17 cellular contexts compared by ENCODE assay signal in genomic region chr12:124277394-124278222, GRCh38. TPM values are rescaled to one million over a fixed set of nuclear protein-coding genes. Genes with fewer than 3 reads are reported as not detected.
DNase-seq lines count a peak whose midpoint lies in the region; TF ChIP-seq lines count a peak whose summit lies in the region.
"Had no signal": no experiment of that assay in that cellular context is flagged by ENCODE, and none has a peak within 500 bp of the region (broad histone marks: within the 10 kb centered on the region; RNA-seq: fewer than 3 reads in every experiment).

No MANE protein-coding gene starts in this region.

- peaks cover 6% of the 10 kb centered on the region for H3K4me1 Mint-ChIP-seq in activated naive CD4-positive, alpha-beta T cell treated with anti-CD3 and anti-CD28 coated beads for 36 hours (ENCODE audit: low read depth)

- H2AFZ ChIP-seq in neuronal stem cell (ENCODE audit: low read length): no peak overlapping the region

- peak overlapping the region; percentile 40 for H3K27ac ChIP-seq in KOPT-K1 (ENCODE audit: low read depth, low read length, poor library complexity, severe bottlenecking)
- no peak overlapping the region for H3K27ac ChIP-seq in WERI-Rb-1
- H3K27ac ChIP-seq in neuronal stem cell (replicated peaks; ENCODE audit: low read length): no peak overlapping the region
- H3K27ac ChIP-seq: 22Rv1, VCaP had no signal

- H3K36me3 Mint-ChIP-seq in activated naive CD4-positive, alpha-beta T cell treated with anti-CD3 and anti-CD28 coated beads for 36 hours (ENCODE audit: low read depth): no peaks in the 10 kb centered on the region
- H3K36me3 Mint-ChIP-seq: activated CD8-positive, alpha-beta memory T cell treated with anti-CD3 and anti-CD28 coated beads, Interleukin-2, amount 10 ng/mL, durations not matched to agents 7 days and 5 days; brain; CD14-positive monocyte had no signal

- H2BK15ac ChIP-seq in neuronal stem cell (ENCODE audit: low read length): no peak overlapping the region

- H3K9me3 Mint-ChIP-seq in activated naive CD4-positive, alpha-beta T cell treated with anti-CD3 and anti-CD28 coated beads for 36 hours: no peaks in the 10 kb centered on the region

- H3K36me3 ChIP-seq in KOPT-K1 (ENCODE audit: insufficient read depth, low read length) (no peaks in the 10 kb centered on the region), WERI-Rb-1 (no peaks in the 10 kb centered on the region; the same call in 1 of the 2 replicates), neuronal stem cell (replicated peaks in 1 of 2; ENCODE audit: control insufficient read depth in 2 of 2, insufficient read depth in 2 of 2, low read length in 2 of 2) (no peaks in the 10 kb centered on the region)

- no peak overlapping the region for H2BK5ac ChIP-seq in neuronal stem cell (ENCODE audit: low read length)

- H3K14ac ChIP-seq in neuronal stem cell (ENCODE audit: low read length): no peak overlapping the region

- H3K23ac ChIP-seq in neuronal stem cell (ENCODE audit: low read depth, low read length, poor library complexity): peak overlapping the region; percentile 57

- peaks cover 35% of the 10 kb centered on the region for H3K27me3 Mint-ChIP-seq in activated naive CD4-positive, alpha-beta T cell treated with anti-CD3 and anti-CD28 coated beads for 36 hours (ENCODE audit: low read depth)

- WGBS in neuronal stem cell (ENCODE audit: extremely low coverage in 2 of 2, insufficient read length in 2 of 2, insufficient replicate concordance in 1 of 2), 2 donors: no CpG with 5 or more reads among the region's 16 CpGs

- H3K4me1 ChIP-seq in neuronal stem cell (ENCODE audit: control insufficient read depth in 2 of 2, insufficient read depth in 1 of 2, low read depth in 1 of 2, low read length in 2 of 2): peaks cover 9 to 30% of the 10 kb centered on the region in 2 donors

- peak overlapping the region; percentile 83 for H4K8ac ChIP-seq in neuronal stem cell (ENCODE audit: low read depth, low read length)

- H3K9ac ChIP-seq in neuronal stem cell (ENCODE audit: low read depth, low read length, poor library complexity): no peak overlapping the region

- H2BK12ac ChIP-seq in neuronal stem cell (ENCODE audit: low read length): peak overlapping the region; percentile 64

- H3K4me3 ChIP-seq in WERI-Rb-1 (ENCODE audit: low read depth, low read length): no peak overlapping the region
- no peak overlapping the region for H3K4me3 ChIP-seq in neuronal stem cell (ENCODE audit: low read length in 2 of 2)

- peak; percentile 15 for DNase-seq in DMS 273 (lab: John Stamatoyannopoulos, UW; ENCODE audit: unreplicated experiment)
- DNase-seq in DMS 273 treated with DMSO at 0.1 percent for 48 hours (lab: John Stamatoyannopoulos, UW): no peak
- peak; percentile 35 for DNase-seq in WERI-Rb-1
- no peak for DNase-seq in neuronal stem cell (ENCODE audit: low spot score)
- DNase-seq in activated naive CD4-positive, alpha-beta T cell treated with anti-CD3 and anti-CD28 coated beads for 36 hours: no peak
- DNase-seq in effector CD4-positive, alpha-beta T cell: no peak
- DNase-seq in NOMO-1 (lab: John Stamatoyannopoulos, UW; ENCODE audit: unreplicated experiment in 2 of 2): no peak
- DNase-seq: activated CD8-positive, alpha-beta memory T cell treated with anti-CD3 and anti-CD28 coated beads, Interleukin-2, amount 10 ng/mL, durations not matched to agents 7 days and 5 days; activated naive CD4-positive, alpha-beta T cell treated with Interleukin-2 at 50 U/mL for 16 hours; HCEC 1CT; kidney glomerular epithelial cell; stimulated activated CD4-positive, alpha-beta T cell treated with anti-CD3 and anti-CD28 coated beads, Interleukin-12 subunit alpha, Interleukin-12 subunit beta, amount 100 ng/mL, for 4 hours had no signal

- no peak overlapping the region for H3K27ac Mint-ChIP-seq in activated naive CD4-positive, alpha-beta T cell treated with anti-CD3 and anti-CD28 coated beads for 36 hours
- H3K27ac Mint-ChIP-seq: activated CD8-positive, alpha-beta memory T cell treated with anti-CD3 and anti-CD28 coated beads, Interleukin-2, amount 10 ng/mL, durations not matched to agents 7 days and 5 days had no signal

- no peak overlapping the region for H2BK120ac ChIP-seq in neuronal stem cell (ENCODE audit: low read depth, low read length)

- H3K27me3 ChIP-seq in WERI-Rb-1 (ENCODE audit: insufficient read depth, low read depth, severe bottlenecking) (no peaks in the 10 kb centered on the region), neuronal stem cell (ENCODE audit: control insufficient read depth in 3 of 3, insufficient read depth in 3 of 3, low read depth in 1 of 3, low read length in 3 of 3) (peaks cover 0 to 7% (median 0%) of the 10 kb centered on the region in 3 experiments)

- TF ChIP-seq CTCF in WERI-Rb-1 (IDR thresholded peaks at IDR 0.05; ENCODE audit: low read depth, low read length): no peak

- no peak overlapping the region for H4K91ac ChIP-seq in neuronal stem cell (ENCODE audit: low read depth, low read length, poor library complexity)

- CTCF ChIA-PET in activated naive CD4-positive, alpha-beta T cell treated with anti-CD3 and anti-CD28 coated beads for 36 hours (lab: Charles Lee): no interaction called here

- H3K4ac ChIP-seq in neuronal stem cell (ENCODE audit: low read length): no peak overlapping the region

- no peaks in the 10 kb centered on the region for H3K79me1 ChIP-seq in neuronal stem cell (ENCODE audit: low read depth, low read length)

- no peak overlapping the region for H3K4me3 Mint-ChIP-seq in activated naive CD4-positive, alpha-beta T cell treated with anti-CD3 and anti-CD28 coated beads for 36 hours
- H3K4me3 Mint-ChIP-seq: activated CD8-positive, alpha-beta memory T cell treated with anti-CD3 and anti-CD28 coated beads, Interleukin-2, amount 10 ng/mL, durations not matched to agents 7 days and 5 days; brain; CD14-positive monocyte had no signal

- H3K9me3 ChIP-seq in KOPT-K1 (ENCODE audit: insufficient read depth, low read length, poor library complexity, severe bottlenecking) (no peaks in the 10 kb centered on the region), WERI-Rb-1 (ENCODE audit: severe bottlenecking) (peaks cover 11% of the 10 kb centered on the region), neuronal stem cell (replicated peaks in 1 of 2; ENCODE audit: control insufficient read depth in 2 of 2, insufficient read depth in 1 of 2, low read depth in 1 of 2, low read length in 2 of 2) (peaks cover 2 to 5% of the 10 kb centered on the region in 2 donors)

- no peak overlapping the region for H3K4me2 ChIP-seq in neuronal stem cell (ENCODE audit: insufficient read depth, low read length, poor library complexity, severe bottlenecking)

- H3K18ac ChIP-seq in neuronal stem cell (ENCODE audit: low read length): peak overlapping the region; percentile 65

- H2AK5ac ChIP-seq in neuronal stem cell (ENCODE audit: low read depth, low read length): peak overlapping the region; percentile 30

- intact Hi-C loops in activated naive CD4-positive, alpha-beta T cell treated with anti-CD3 and anti-CD28 coated beads for 36 hours (cut with micrococcal nuclease): no loop called here

RNA-seq across cellular contexts. Expression of gene RFLNA, which starts 17.3 kb away (rescaled TPM):
- 1.5 TPM for polyA plus RNA-seq in neuronal stem cell (2013, experiment 1 of 2)
- 2.0 TPM for polyA plus RNA-seq in neuronal stem cell (2013, experiment 2 of 2)
- total RNA-seq in activated naive CD4-positive, alpha-beta T cell treated with anti-CD3 and anti-CD28 coated beads for 36 hours: not detected
- total RNA-seq: activated CD8-positive, alpha-beta memory T cell treated with anti-CD3 and anti-CD28 coated beads, Interleukin-2, amount 10 ng/mL, durations not matched to agents 7 days and 5 days had no signal
- polyA plus RNA-seq: CD14-positive monocyte had no signal

Comparison
In these comparisons a context has a peak if more than half of its experiments do, and no peak if none do; other contexts are left out.
1. DNase-seq: peak in DMS 273 (single experiment) and WERI-Rb-1 (single experiment); none in DMS 273 treated with DMSO at 0.1 percent for 48 hours (single experiment), neuronal stem cell (single experiment), activated naive CD4-positive, alpha-beta T cell treated with anti-CD3 and anti-CD28 coated beads for 36 hours (single experiment), effector CD4-positive, alpha-beta T cell (single experiment) and NOMO-1 (0 of 2).